In the genomic region with DNA sequence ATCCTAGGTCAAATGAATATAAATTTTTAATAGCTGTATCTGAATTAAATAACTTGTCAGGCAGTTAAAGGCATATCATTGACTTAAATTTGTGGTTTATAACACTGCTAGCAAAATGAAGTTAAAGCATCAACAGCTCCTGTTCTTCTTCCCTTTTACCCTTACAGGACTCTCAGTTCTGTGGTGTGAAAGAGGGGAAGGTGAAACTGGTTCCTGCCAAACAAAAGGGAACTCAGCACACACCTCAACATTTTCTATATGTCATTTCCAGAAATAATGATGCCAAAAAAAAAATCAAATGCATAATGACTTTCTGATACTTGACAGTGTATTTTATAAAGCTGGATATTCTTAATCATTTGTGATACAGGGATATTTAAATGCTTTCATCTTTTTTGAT, we compare ENCODE assay signal across 17 cellular contexts.
A peak's percentile ranks its signal among the peaks of the same experiment; 100 is the strongest.
DNase-seq lines count a peak whose midpoint lies in the region; ATAC-seq and TF ChIP-seq lines count a peak whose summit lies in the region.
"Had no signal": no experiment of that assay in that cellular context is flagged by ENCODE, and none has a peak within 500 bp of the region (broad histone marks: within the 10 kb centered on the region; RNA-seq: fewer than 3 reads in every experiment).

No MANE protein-coding gene starts in this region.

- H3K27ac ChIP-seq in BLaER1 (peak overlapping the region; percentile 87), brain microvascular endothelial cell (no peak overlapping the region), substantia nigra (ENCODE audit: low read depth, low read length, poor library complexity, severe bottlenecking) (no peak overlapping the region)
- H3K27ac ChIP-seq: A549, WERI-Rb-1 had no signal

- ATAC-seq in GM21360 (IDR thresholded peaks at IDR 0.05; ENCODE audit: unreplicated experiment) (peak; percentile 30), HG02973 (IDR thresholded peaks at IDR 0.05; ENCODE audit: unreplicated experiment) (peak; percentile 15), HG02798 (IDR thresholded peaks at IDR 0.05; ENCODE audit: poor library complexity, unreplicated experiment) (no peak)
- ATAC-seq: A549; activated CD8-positive, alpha-beta memory T cell treated with anti-CD3 and anti-CD28 coated beads, Interleukin-2, amount 10 ng/mL, durations not matched to agents 7 days and 5 days had no signal

- no peak overlapping the region for H3K9ac ChIP-seq in BLaER1

- H3K4me3 ChIP-seq in BLaER1 (no peak overlapping the region), brain microvascular endothelial cell (ENCODE audit: low read depth, low read length) (no peak overlapping the region)
- H3K4me3 ChIP-seq: A549 had no signal

- in situ Hi-C loops in brain microvascular endothelial cell (cut with HindIII; ENCODE audit: low pct_ligation_motif_present, low sequenced_read_pairs): no loop called here

- DNase-seq in NOMO-1 (lab: John Stamatoyannopoulos, UW; ENCODE audit: unreplicated experiment in 2 of 2) (peak; percentile 67 to 73), brain microvascular endothelial cell (no peak), substantia nigra (lab: John Stamatoyannopoulos, UW) (no peak)
- no peak for DNase-seq in stimulated activated CD4-positive, alpha-beta T cell treated with anti-CD3 and anti-CD28 coated beads, Interleukin-4, amount 100 ng/mL, for 4 hours
- DNase-seq: activated CD8-positive, alpha-beta memory T cell treated with anti-CD3 and anti-CD28 coated beads, Interleukin-2, amount 10 ng/mL, durations not matched to agents 7 days and 5 days; activated naive CD4-positive, alpha-beta T cell treated with Interleukin-2 at 50 U/mL for 16 hours; cortex of kidney; mammary epithelial cell; NCI-H1436 treated with DMSO at 0.1 percent for 48 hours; NCI-H345; retina; WERI-Rb-1 had no signal

- peaks cover 4% of the 10 kb centered on the region; the same call in 1 of the 2 replicates for H3K9me3 ChIP-seq in BLaER1
- H3K9me3 ChIP-seq: A549 had no signal

- H4K20me1 ChIP-seq in BLaER1: no peaks in the 10 kb centered on the region

- peak overlapping the region; percentile 71 for H3K4me2 ChIP-seq in BLaER1
- H3K4me2 ChIP-seq: A549 had no signal

- H3K4me1 ChIP-seq in BLaER1: peaks cover 39% of the 10 kb centered on the region
- H3K4me1 ChIP-seq: A549 had no signal

- no peak for TF ChIP-seq CTCF in brain microvascular endothelial cell (IDR thresholded peaks at IDR 0.05; ENCODE audit: low read depth, low read length, missing control alignments)

- H3K27me3 ChIP-seq in BLaER1: no peaks in the 10 kb centered on the region
- no peaks in the 10 kb centered on the region for H3K27me3 ChIP-seq in brain microvascular endothelial cell (replicated peaks)

- H3K36me3 ChIP-seq in BLaER1 (peaks cover 12% of the 10 kb centered on the region; the same call in 1 of the 2 replicates), brain microvascular endothelial cell (replicated peaks) (no peaks in the 10 kb centered on the region)
- H3K36me3 ChIP-seq: WERI-Rb-1 had no signal

Comparison
In these comparisons a context has a peak if more than half of its experiments do, and no peak if none do; other contexts are left out.
1. DNase-seq: peak in NOMO-1 (2 of 2); none in brain microvascular endothelial cell (single experiment), stimulated activated CD4-positive, alpha-beta T cell treated with anti-CD3 and anti-CD28 coated beads, Interleukin-4, amount 100 ng/mL, for 4 hours (0 of 2) and substantia nigra (0 of 49).